1 cellular context compared by ENCODE assay signal in the genomic region with DNA sequence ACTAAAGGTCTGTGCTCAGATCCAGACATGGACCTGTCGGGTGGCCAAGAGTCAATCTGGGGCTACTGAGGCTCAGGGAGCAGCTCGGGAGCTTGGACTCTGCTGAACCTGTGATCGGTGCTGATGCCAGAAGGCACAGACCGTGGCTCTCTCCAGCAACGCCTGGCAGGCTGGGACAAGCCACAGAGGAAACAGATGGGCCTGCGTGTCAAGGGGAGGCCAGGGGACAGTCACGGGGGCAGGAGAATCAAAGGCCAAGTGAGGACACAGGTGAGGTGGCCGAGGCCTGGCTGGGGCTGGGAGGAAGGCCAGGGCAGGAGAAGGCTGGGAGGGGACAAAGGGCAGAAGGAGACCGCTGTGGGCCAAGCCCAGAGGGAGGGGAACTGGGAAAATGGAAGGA.
TF ChIP-seq lines count a peak whose summit lies in the region.

No MANE protein-coding gene starts in this region.

TF ChIP-seq in HepG2, 621 proteins besides CTCF, POLR2A, EP300 and RAD21 (continued from another document and continues in another):
- TF ChIP-seq PAXIP1 (CRISPR knock-in tag; conservative IDR thresholded peaks at IDR 0.05) (peak; percentile 78), NFAT5 (CRISPR knock-in tag; IDR thresholded peaks at IDR 0.05) (no peak), GABPB1 (CRISPR knock-in tag; IDR thresholded peaks at IDR 0.05) (0 out of 2 replicates have a peak, but pooled peaks have one; percentile 34), SMAD1 (CRISPR knock-in tag; IDR thresholded peaks at IDR 0.05; ENCODE audit: borderline replicate concordance, low read depth) (peak; percentile 23; the same call in 1 of the 2 replicates), SAP130 (CRISPR knock-in tag; IDR thresholded peaks at IDR 0.05; ENCODE audit: low read depth) (peak; percentile 61), NFKBIZ (CRISPR knock-in tag; IDR thresholded peaks at IDR 0.05) (no peak), HDAC1 (CRISPR knock-in tag; IDR thresholded peaks at IDR 0.05) (0 out of 2 replicates have a peak, but pooled peaks have one; percentile 29), GATAD2A (CRISPR knock-in tag; IDR thresholded peaks at IDR 0.05) (peak; percentile 70), ZGPAT (CRISPR knock-in tag; IDR thresholded peaks at IDR 0.05) (0 out of 2 replicates have a peak, but pooled peaks have one; percentile 38), HOMEZ (CRISPR knock-in tag; IDR thresholded peaks at IDR 0.05; ENCODE audit: low read depth) (peak; percentile 66), ESRRA (CRISPR knock-in tag; IDR thresholded peaks at IDR 0.05; ENCODE audit: low read depth) (peak; percentile 82), ZMAT3 (CRISPR knock-in tag; conservative IDR thresholded peaks at IDR 0.05) (no peak), SPEN (CRISPR knock-in tag; IDR thresholded peaks at IDR 0.05; ENCODE audit: low read depth) (peak; percentile 72; the same call in 1 of the 2 replicates), SUZ12 (IDR thresholded peaks at IDR 0.05; ENCODE audit: low read depth, low read length) (no peak), NR2F6 (IDR thresholded peaks at IDR 0.05) (peak; percentile 35; the same call in 1 of the 2 replicates), NR2F6 (CRISPR knock-in tag; IDR thresholded peaks at IDR 0.05) (peak; percentile 52; the same call in 1 of the 2 replicates), ZFP91 (CRISPR knock-in tag; IDR thresholded peaks at IDR 0.05; ENCODE audit: borderline replicate concordance) (peak; percentile 31; the same call in 1 of the 2 replicates), PTBP1 (IDR thresholded peaks at IDR 0.05; ENCODE audit: low read depth, low read length, poor library complexity, severe bottlenecking) (no peak), PCBP2 (optimal IDR thresholded peaks at IDR 0.05; ENCODE audit: low read depth, low read length, poor library complexity, severe bottlenecking) (no peak), FOXC1 (CRISPR knock-in tag; IDR thresholded peaks at IDR 0.05; ENCODE audit: borderline replicate concordance) (no peak), FOXA3 (CRISPR knock-in tag; IDR thresholded peaks at IDR 0.05) (peak; percentile 30; the same call in 1 of the 2 replicates), ZNF232 (CRISPR knock-in tag; IDR thresholded peaks at IDR 0.05; ENCODE audit: borderline replicate concordance) (peak; percentile 21; the same call in 1 of the 2 replicates), ZBTB7A (CRISPR knock-in tag; IDR thresholded peaks at IDR 0.05) (no peak), AHR (CRISPR knock-in tag; IDR thresholded peaks at IDR 0.05) (no peak), SIN3A (IDR thresholded peaks at IDR 0.05; ENCODE audit: borderline replicate concordance, low read depth, low read length) (no peak), FOXO1 (CRISPR knock-in tag; IDR thresholded peaks at IDR 0.05) (peak; percentile 30; the same call in 1 of the 2 replicates), ZSCAN9 (CRISPR knock-in tag; IDR thresholded peaks at IDR 0.05; ENCODE audit: borderline replicate concordance) (no peak), PITX1 (CRISPR knock-in tag; IDR thresholded peaks at IDR 0.05) (0 out of 2 replicates have a peak, but pooled peaks have one; percentile 16), ATAD3A (CRISPR knock-in tag; IDR thresholded peaks at IDR 0.05) (no peak), ZBTB38 (CRISPR knock-in tag; IDR thresholded peaks at IDR 0.05) (peak; percentile 32; the same call in 1 of the 2 replicates), ZNF18 (CRISPR knock-in tag; IDR thresholded peaks at IDR 0.05; ENCODE audit: insufficient replicate concordance) (no peak), HIC2 (CRISPR knock-in tag; IDR thresholded peaks at IDR 0.05; ENCODE audit: low read depth) (peak; percentile 54; the same call in 1 of the 2 replicates), ZNF788 (CRISPR knock-in tag; IDR thresholded peaks at IDR 0.05; ENCODE audit: borderline replicate concordance) (peak; percentile 47; the same call in 1 of the 2 replicates), DMAP1 (CRISPR knock-in tag; IDR thresholded peaks at IDR 0.05) (0 out of 2 replicates have a peak, but pooled peaks have one; percentile 26), MED1 (CRISPR knock-in tag; IDR thresholded peaks at IDR 0.05) (peak; percentile 55), ZNF598 (CRISPR knock-in tag; IDR thresholded peaks at IDR 0.05; ENCODE audit: borderline replicate concordance) (peak; percentile 79; the same call in 1 of the 2 replicates), POGZ (CRISPR knock-in tag; IDR thresholded peaks at IDR 0.05) (peak; percentile 53; the same call in 1 of the 2 replicates)
- TF ChIP-seq, protein P1, sequence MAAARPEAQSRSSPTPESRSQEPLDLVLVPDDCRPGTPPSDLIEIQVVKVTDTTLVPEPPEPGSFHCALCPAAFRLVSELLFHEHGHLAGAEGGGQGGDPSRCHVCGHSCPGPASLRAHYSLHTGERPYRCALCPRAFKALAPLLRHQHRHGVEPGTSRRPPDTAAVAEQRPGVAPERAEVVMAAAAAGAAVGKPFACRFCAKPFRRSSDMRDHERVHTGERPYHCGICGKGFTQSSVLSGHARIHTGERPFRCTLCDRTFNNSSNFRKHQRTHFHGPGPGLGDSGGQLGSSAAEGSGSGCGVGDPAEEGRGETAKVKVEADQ (CRISPR knock-in tag; IDR thresholded peaks at IDR 0.05; ENCODE audit: borderline replicate concordance), result peak; percentile 66; the same call in 1 of the 2 replicates
- TF ChIP-seq, protein P2, sequence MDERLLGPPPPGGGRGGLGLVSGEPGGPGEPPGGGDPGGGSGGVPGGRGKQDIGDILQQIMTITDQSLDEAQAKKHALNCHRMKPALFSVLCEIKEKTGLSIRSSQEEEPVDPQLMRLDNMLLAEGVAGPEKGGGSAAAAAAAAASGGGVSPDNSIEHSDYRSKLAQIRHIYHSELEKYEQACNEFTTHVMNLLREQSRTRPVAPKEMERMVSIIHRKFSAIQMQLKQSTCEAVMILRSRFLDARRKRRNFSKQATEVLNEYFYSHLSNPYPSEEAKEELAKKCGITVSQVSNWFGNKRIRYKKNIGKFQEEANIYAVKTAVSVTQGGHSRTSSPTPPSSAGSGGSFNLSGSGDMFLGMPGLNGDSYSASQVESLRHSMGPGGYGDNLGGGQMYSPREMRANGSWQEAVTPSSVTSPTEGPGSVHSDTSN (CRISPR knock-in tag; IDR thresholded peaks at IDR 0.05), result no peak
